In genomic region chr7:77327932-77328628, GRCh38 we compare ENCODE assay signal across 10 cellular contexts.
DNase-seq lines count a peak whose midpoint lies in the region; TF ChIP-seq lines count a peak whose summit lies in the region.
"Had no signal": no experiment of that assay in that cellular context is flagged by ENCODE, and none has a peak within 500 bp of the region (broad histone marks: within the 10 kb centered on the region; RNA-seq: fewer than 3 reads in every experiment).

No MANE protein-coding gene starts in this region.

- peak; percentile 57 for DNase-seq in activated CD8-positive, alpha-beta memory T cell treated with anti-CD3 and anti-CD28 coated beads, Interleukin-2, amount 50 U/mL, for 48 hours
- DNase-seq in activated CD8-positive, alpha-beta memory T cell treated with anti-CD3 and anti-CD28 coated beads, Interleukin-2, amount 50 U/mL, for 4 hours: no peak
- DNase-seq in UCSD-AML1 (lab: John Stamatoyannopoulos, UW; ENCODE audit: unreplicated experiment): peak; percentile 60
- DNase-seq in foreskin melanocyte: peak; percentile 65
- DNase-seq in thyroid gland: peak; percentile 26 to 41
- DNase-seq in DMS79 (lab: John Stamatoyannopoulos, UW): no peak
- DNase-seq in posterior vena cava (ENCODE audit: low spot score): no peak
- no peak for DNase-seq in SW 1271 (lab: John Stamatoyannopoulos, UW)

- intact Hi-C loops in thyroid gland (cut with DNase I) (no loop called here), posterior vena cava (cut with DNase I) (no loop called here)

- no peak overlapping the region for H3K4me3 ChIP-seq in thyroid gland (replicated peaks in 1 of 3)
- H3K4me3 ChIP-seq: cardiac muscle cell, upper lobe of right lung had no signal

- H3K9me3 ChIP-seq in thyroid gland: no peaks in the 10 kb centered on the region
- H3K9me3 ChIP-seq: upper lobe of right lung had no signal

- H3K36me3 ChIP-seq in thyroid gland: no peaks in the 10 kb centered on the region
- H3K36me3 ChIP-seq: cardiac muscle cell had no signal

- TF ChIP-seq POLR2A in thyroid gland (IDR thresholded peaks at IDR 0.05): no peak

- no peak for TF ChIP-seq CTCF in thyroid gland (IDR thresholded peaks at IDR 0.05)

- peak overlapping the region; percentile 89 to 96 (median 95) for H3K27ac ChIP-seq in thyroid gland
- H3K27ac ChIP-seq: cardiac muscle cell, upper lobe of right lung had no signal

- no peaks in the 10 kb centered on the region for H3K27me3 ChIP-seq in thyroid gland
- H3K27me3 ChIP-seq: cardiac muscle cell, upper lobe of right lung had no signal

- WGBS in thyroid gland, 2 donors: 22 to 26% methylated on average over 6 of the region's 6 CpGs

- peaks cover 59 to 63% of the 10 kb centered on the region in 2 donors for H3K4me1 ChIP-seq in thyroid gland

Comparison
In these comparisons a context has a peak if more than half of its experiments do, and no peak if none do; other contexts are left out.
1. DNase-seq: peak in activated CD8-positive, alpha-beta memory T cell treated with anti-CD3 and anti-CD28 coated beads, Interleukin-2, amount 50 U/mL, for 48 hours (single experiment), UCSD-AML1 (single experiment), foreskin melanocyte (single experiment) and thyroid gland (2 of 2); none in activated CD8-positive, alpha-beta memory T cell treated with anti-CD3 and anti-CD28 coated beads, Interleukin-2, amount 50 U/mL, for 4 hours (single experiment), DMS79 (single experiment), posterior vena cava (single experiment) and SW 1271 (0 of 2).